In the genomic region with DNA sequence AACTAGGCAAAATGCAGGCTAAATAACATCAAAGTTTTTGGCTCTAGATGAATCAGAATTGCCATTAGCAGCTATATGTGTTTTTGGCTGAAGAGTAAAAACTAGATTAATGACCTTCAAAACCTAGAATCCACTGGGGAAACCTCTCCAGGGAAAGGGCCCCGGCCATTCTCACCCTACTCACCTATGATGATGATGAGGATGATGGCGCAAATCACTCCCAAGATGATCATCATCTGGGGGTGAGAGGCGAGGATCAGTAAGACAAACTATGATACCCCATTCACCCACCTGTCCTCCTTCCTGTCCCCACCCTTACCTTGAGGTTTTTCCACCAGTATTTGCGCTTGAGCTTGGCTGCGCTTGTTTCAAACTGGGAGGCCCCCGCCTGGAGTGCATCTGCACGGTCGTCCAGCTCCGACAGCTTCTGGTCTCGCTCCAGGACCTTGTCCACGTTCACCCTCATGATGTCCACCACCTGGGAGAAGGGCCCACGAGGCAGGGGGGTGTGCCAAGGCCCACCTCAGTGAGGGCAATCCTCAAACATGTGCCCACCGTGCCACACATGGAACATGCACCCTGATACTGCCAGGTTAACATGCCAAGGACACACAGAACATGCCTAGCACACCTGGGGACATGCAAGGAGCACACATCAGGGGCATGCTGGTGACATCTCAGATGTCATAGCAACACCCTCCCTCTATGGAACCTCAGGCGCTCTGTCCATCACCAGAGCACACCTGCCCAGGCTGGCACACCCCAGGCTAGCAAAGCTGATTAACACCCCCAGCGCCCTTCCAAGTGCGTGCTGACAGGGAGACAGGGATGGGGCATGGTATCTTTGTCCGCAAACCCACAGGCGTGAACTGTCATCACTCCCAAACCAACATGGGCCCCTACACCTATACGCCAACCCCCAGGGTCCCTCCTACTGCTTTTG, we compare ENCODE assay signal across 6 cellular contexts. TPM values are rescaled to one million over a fixed set of nuclear protein-coding genes. Genes with fewer than 3 reads are reported as not detected.
DNase-seq lines count a peak whose midpoint lies in the region; ATAC-seq and TF ChIP-seq lines count a peak whose summit lies in the region.

No MANE protein-coding gene starts in this region.

- peaks cover 57% of the 10 kb centered on the region for H3K4me1 Mint-ChIP-seq in activated naive CD4-positive, alpha-beta T cell treated with anti-CD3 and anti-CD28 coated beads for 36 hours (ENCODE audit: low read depth)

- H3K9me3 ChIP-seq in right atrium auricular region (no peaks in the 10 kb centered on the region), upper lobe of right lung (no peaks in the 10 kb centered on the region)

- CTCF ChIA-PET in activated naive CD4-positive, alpha-beta T cell treated with anti-CD3 and anti-CD28 coated beads for 36 hours (lab: Charles Lee), result interaction anchor here (0.6 to 1.5 kb wide), 5 partner anchors 10 to 542 kb away, joined by 3 to 6 read pairs (median 4); a partner anchor contains a TSS

- H3K27me3 Mint-ChIP-seq in activated naive CD4-positive, alpha-beta T cell treated with anti-CD3 and anti-CD28 coated beads for 36 hours (ENCODE audit: low read depth), result no peaks in the 10 kb centered on the region

- peak; percentile 32 for DNase-seq in activated naive CD4-positive, alpha-beta T cell treated with anti-CD3 and anti-CD28 coated beads for 36 hours
- DNase-seq in activated naive CD4-positive, alpha-beta T cell treated with Interleukin-2 at 50 U/mL for 16 hours, result no peak
- DNase-seq in right atrium auricular region (ENCODE audit: low spot score) (no peak), upper lobe of right lung (peak; percentile 67), activated gamma-delta T cell (lab: John Stamatoyannopoulos, UW) (no peak), putamen (ENCODE audit: low spot score) (no peak)

- H3K4me3 Mint-ChIP-seq in activated naive CD4-positive, alpha-beta T cell treated with anti-CD3 and anti-CD28 coated beads for 36 hours, result peak overlapping the region; percentile 82

- H3K27me3 ChIP-seq in right atrium auricular region, result no peaks in the 10 kb centered on the region
- H3K27me3 ChIP-seq in upper lobe of right lung, result no peaks in the 10 kb centered on the region

- TF ChIP-seq CTCF in right atrium auricular region (IDR thresholded peaks at IDR 0.05) (no peak), upper lobe of right lung (IDR thresholded peaks at IDR 0.05) (no peak)

- no peak for ATAC-seq in upper lobe of right lung

- no peaks in the 10 kb centered on the region for H3K9me3 Mint-ChIP-seq in activated naive CD4-positive, alpha-beta T cell treated with anti-CD3 and anti-CD28 coated beads for 36 hours

- H3K4me3 ChIP-seq in right atrium auricular region, result peak overlapping the region; percentile 97
- H3K4me3 ChIP-seq in upper lobe of right lung, result peak overlapping the region; percentile 96

- intact Hi-C loops in activated naive CD4-positive, alpha-beta T cell treated with anti-CD3 and anti-CD28 coated beads for 36 hours (cut with micrococcal nuclease), result no loop called here
- intact Hi-C loops in upper lobe of right lung (cut with DNase I), result no loop called here

- peak overlapping the region; percentile 88 for H3K27ac Mint-ChIP-seq in activated naive CD4-positive, alpha-beta T cell treated with anti-CD3 and anti-CD28 coated beads for 36 hours

- H3K27ac ChIP-seq in right atrium auricular region (peak overlapping the region; percentile 99), upper lobe of right lung (peak overlapping the region; percentile 98)

- H3K36me3 Mint-ChIP-seq in activated naive CD4-positive, alpha-beta T cell treated with anti-CD3 and anti-CD28 coated beads for 36 hours (ENCODE audit: low read depth), result peaks cover 14% of the 10 kb centered on the region

- H3K36me3 ChIP-seq in right atrium auricular region, result peaks cover 22% of the 10 kb centered on the region
- H3K36me3 ChIP-seq in upper lobe of right lung, result peaks cover 27% of the 10 kb centered on the region

- H3K4me1 ChIP-seq in right atrium auricular region (peaks cover 0 to 58% of the 10 kb centered on the region in 2 donors), upper lobe of right lung (peaks cover 52% of the 10 kb centered on the region)

RNA-seq across cellular contexts. Expression of a gene that starts 1.2 kb away (rescaled TPM):
- total RNA-seq in activated naive CD4-positive, alpha-beta T cell treated with anti-CD3 and anti-CD28 coated beads for 36 hours, result 10 to 100 TPM; 33.3 to 35.8 TPM
- total RNA-seq in right atrium auricular region, result 10 to 100 TPM; 27.4 to 39.7 TPM
- 78.1 TPM for total RNA-seq in upper lobe of right lung

RNA-seq across cellular contexts. Expression of a gene that starts 9.4 kb away (rescaled TPM):
- 10 to 100 TPM; 62.2 to 73.3 TPM for total RNA-seq in activated naive CD4-positive, alpha-beta T cell treated with anti-CD3 and anti-CD28 coated beads for 36 hours
- total RNA-seq in right atrium auricular region (10 to 100 TPM; 59.4 to 75.0 TPM), upper lobe of right lung (350 TPM)

RNA-seq across cellular contexts. Expression of a gene that starts 14.6 kb away (rescaled TPM):
- 10 to 100 TPM; 27.6 to 31.5 TPM for total RNA-seq in activated naive CD4-positive, alpha-beta T cell treated with anti-CD3 and anti-CD28 coated beads for 36 hours
- 10 to 100 TPM in 1 of 2 donors, 1 to 10 TPM in 1; 7.3 to 11.0 TPM for total RNA-seq in right atrium auricular region
- 9.3 TPM for total RNA-seq in upper lobe of right lung

RNA-seq across cellular contexts. Expression of a gene that starts 28.4 kb away (rescaled TPM):
- 1 to 10 TPM; 4.0 to 4.3 TPM for total RNA-seq in activated naive CD4-positive, alpha-beta T cell treated with anti-CD3 and anti-CD28 coated beads for 36 hours
- total RNA-seq in right atrium auricular region (10 to 100 TPM; 10.2 to 10.8 TPM), upper lobe of right lung (7.8 TPM)

RNA-seq across cellular contexts. Expression of a gene that starts 37.7 kb away (rescaled TPM):
- total RNA-seq in activated naive CD4-positive, alpha-beta T cell treated with anti-CD3 and anti-CD28 coated beads for 36 hours, result 1 to 10 TPM; 2.4 to 2.9 TPM
- not detected for total RNA-seq in right atrium auricular region
- not detected for total RNA-seq in upper lobe of right lung

Comparison
In these comparisons a context has a peak if more than half of its experiments do, and no peak if none do; other contexts are left out.
1. DNase-seq: peak in activated naive CD4-positive, alpha-beta T cell treated with anti-CD3 and anti-CD28 coated beads for 36 hours (single experiment) and upper lobe of right lung (single experiment); none in activated naive CD4-positive, alpha-beta T cell treated with Interleukin-2 at 50 U/mL for 16 hours (single experiment), right atrium auricular region (single experiment), activated gamma-delta T cell (single experiment) and putamen (single experiment).